ENCODE assay signal across 18 cellular contexts in the genomic region with DNA sequence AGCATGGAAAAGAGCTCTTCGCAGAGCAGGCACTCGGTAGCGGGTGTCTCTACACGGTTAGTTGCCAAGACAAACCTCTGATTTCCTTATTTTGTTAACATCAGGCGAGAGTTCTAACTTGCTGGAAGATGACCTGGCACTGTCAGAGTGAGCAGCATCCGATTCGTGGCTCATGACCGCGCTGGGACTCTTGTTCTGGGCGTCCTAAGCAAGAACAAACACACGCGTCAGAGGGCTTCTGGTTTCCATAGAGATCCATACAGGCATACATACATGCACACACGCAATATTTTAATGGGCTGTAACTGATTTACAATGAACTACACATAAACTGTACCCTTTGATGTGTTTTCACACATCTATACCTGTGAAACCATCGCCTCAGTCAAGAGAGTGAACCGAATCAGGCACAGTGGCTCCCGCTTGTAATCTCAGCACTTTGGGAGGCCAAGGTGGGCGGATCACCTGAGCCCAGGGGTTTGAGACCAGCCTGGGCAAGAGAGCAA. TPM values are rescaled to one million over a fixed set of nuclear protein-coding genes. Genes with fewer than 3 reads are reported as not detected.
"Had no signal": no experiment of that assay in that cellular context is flagged by ENCODE, and none has a peak within 500 bp of the region (broad histone marks: within the 10 kb centered on the region; RNA-seq: fewer than 3 reads in every experiment).

No MANE protein-coding gene starts in this region.

RNA-seq across cellular contexts. Expression of a gene that starts 35.5 kb away (rescaled TPM):
- total RNA-seq: osteocyte, posterior vena cava, right atrium auricular region, stomach, subcutaneous adipose tissue had no signal
- polyA plus RNA-seq: smooth muscle cell had no signal

RNA-seq across cellular contexts. Expression of a gene that starts 54.4 kb away (rescaled TPM):
- total RNA-seq: natural killer cell treated with Interleukin-12 subunit alpha and Interleukin-12 subunit beta and Interleukin-15 and Interleukin-18, amount 100 ng/mL, for 72 hours; neural crest cell; omental fat pad; osteocyte; pancreas; posterior vena cava; prostate gland; pulmonary artery endothelial cell; right atrium auricular region; sciatic nerve; smooth muscle cell; stomach; subcutaneous adipose tissue; temporal lobe; thoracic aorta; thyroid gland; tibial nerve; upper lobe of left lung had no signal
- polyA plus RNA-seq: smooth muscle cell had no signal
